13 cellular contexts compared by ENCODE assay signal in the genomic region with DNA sequence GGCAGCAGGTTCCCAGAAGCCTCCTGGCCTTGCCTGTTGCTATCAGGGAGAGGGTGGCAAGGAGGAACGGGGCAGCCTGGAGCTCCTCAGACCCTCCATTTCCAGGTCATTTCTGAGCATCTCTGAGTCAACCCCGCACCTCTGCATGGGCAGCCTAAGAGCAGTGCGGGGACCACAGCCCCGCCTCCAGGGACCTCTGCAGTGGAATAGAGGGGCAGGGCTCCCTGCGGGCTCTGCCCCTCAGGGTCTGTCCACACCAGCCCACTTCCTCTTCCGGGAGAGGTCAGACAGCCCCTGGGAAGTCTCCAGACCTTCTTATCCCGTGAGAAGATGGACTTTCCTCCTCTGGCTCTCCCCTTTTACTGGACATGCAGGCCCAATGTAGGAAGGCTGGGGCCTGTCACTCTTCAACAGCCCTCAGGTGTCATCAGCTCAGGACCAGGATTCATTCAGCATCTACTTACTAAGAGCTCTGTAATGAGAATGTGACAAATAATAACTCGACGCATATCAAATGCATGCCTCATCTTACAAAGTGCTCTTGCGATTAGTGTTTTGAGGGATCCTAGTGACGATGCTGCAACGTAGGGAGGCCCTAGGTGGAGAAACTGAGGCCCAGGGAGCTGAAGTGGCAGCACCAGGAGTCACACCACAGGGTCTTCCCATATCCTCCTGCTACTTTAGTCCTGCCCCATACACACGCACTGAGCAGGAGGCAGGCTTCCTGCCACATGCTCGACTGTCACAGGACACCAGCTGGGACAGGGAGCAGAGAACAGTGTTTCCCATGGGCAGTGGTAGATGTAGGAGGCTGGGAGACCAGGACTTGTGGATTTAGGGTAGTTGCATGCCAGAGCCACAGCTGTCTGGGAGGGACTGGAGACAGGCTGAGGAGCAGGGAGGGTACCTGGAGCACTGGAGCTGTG. TPM values are rescaled to one million over a fixed set of nuclear protein-coding genes. Genes with fewer than 3 reads are reported as not detected.
A peak's percentile ranks its signal among the peaks of the same experiment; 100 is the strongest.
DNase-seq lines count a peak whose midpoint lies in the region; ATAC-seq and TF ChIP-seq lines count a peak whose summit lies in the region.
"Had no signal": no experiment of that assay in that cellular context is flagged by ENCODE, and none has a peak within 500 bp of the region (broad histone marks: within the 10 kb centered on the region; RNA-seq: fewer than 3 reads in every experiment).

No MANE protein-coding gene starts in this region.

- 80% methylated on average over 13 of the region's 14 CpGs for WGBS in mammary epithelial cell (ENCODE audit: low coverage, missing lambda C conversion rate)

- H2AFZ ChIP-seq in mammary epithelial cell (ENCODE audit: low read depth, low read length), result peak overlapping the region; percentile 35

- no peak for TF ChIP-seq CTCF in mammary epithelial cell (conservative IDR thresholded peaks at IDR 0.05 in 1 of 2, IDR thresholded peaks at IDR 0.05 in 1 of 2; ENCODE audit: extremely low read depth in 1 of 2, insufficient read depth in 1 of 2, low read depth in 1 of 2, low read length in 2 of 2)
- TF ChIP-seq CTCF in tibial artery (IDR thresholded peaks at IDR 0.05), result no peak

- ATAC-seq in HG02840 (IDR thresholded peaks at IDR 0.05; ENCODE audit: low FRiP score, unreplicated experiment) (no peak), HG02759 (IDR thresholded peaks at IDR 0.05; ENCODE audit: unreplicated experiment) (no peak)

- H3K4me1 ChIP-seq in mammary epithelial cell (ENCODE audit: insufficient read depth, low read length) (peaks cover 5% of the 10 kb centered on the region), tibial artery (peaks cover 0 to 14% (median 8%) of the 10 kb centered on the region in 4 donors)

- H3K4me3 ChIP-seq in mammary epithelial cell (replicated peaks in 1 of 3; ENCODE audit: insufficient read depth in 1 of 3, low read depth in 2 of 3, low read length in 3 of 3) (no peak overlapping the region), tibial artery (no peak overlapping the region)

- H3K9ac ChIP-seq in mammary epithelial cell (ENCODE audit: insufficient read depth, low read length), result no peak overlapping the region

- no peaks in the 10 kb centered on the region for H3K27me3 ChIP-seq in mammary epithelial cell (ENCODE audit: insufficient read depth, low read length)
- no peaks in the 10 kb centered on the region for H3K27me3 ChIP-seq in tibial artery

- H3K36me3 ChIP-seq in mammary epithelial cell (ENCODE audit: insufficient read depth, low read length) (no peaks in the 10 kb centered on the region), tibial artery (no peaks in the 10 kb centered on the region)

- H3K4me2 ChIP-seq in mammary epithelial cell (ENCODE audit: insufficient read depth, low read depth, low read length), result no peak overlapping the region

- DNase-seq in DMS 273 (lab: John Stamatoyannopoulos, UW; ENCODE audit: unreplicated experiment), result peak; percentile 50
- DNase-seq in DMS 273 treated with DMSO at 0.1 percent for 48 hours (lab: John Stamatoyannopoulos, UW), result no peak
- DNase-seq in mammary epithelial cell, result no peak
- DNase-seq in medulla oblongata (ENCODE audit: extremely low spot score), result peak; percentile 68
- no peak for DNase-seq in tibial artery
- no peak for DNase-seq in activated CD8-positive, alpha-beta memory T cell treated with anti-CD3 and anti-CD28 coated beads, Interleukin-2, amount 50 U/mL, for 4 hours
- DNase-seq: 8988T; activated CD4-positive, alpha-beta T cell treated with anti-CD3 and anti-CD28 coated beads, Interleukin-2, amount 50 U/mL, for 1 hour; NCI-H2081; stimulated activated CD4-positive, alpha-beta T cell treated with anti-CD3 and anti-CD28 coated beads, Interleukin-15, amount 100 ng/mL, for 24 hours; stimulated activated naive CD4-positive, alpha-beta T cell treated with Interleukin-2 at 50 U/mL for 16 hours had no signal

- H3K27ac ChIP-seq in mammary epithelial cell (ENCODE audit: insufficient read depth, low read depth, low read length), result no peak overlapping the region
- H3K27ac ChIP-seq in tibial artery, result peak overlapping the region; percentile 72 to 75

- no peaks in the 10 kb centered on the region for H3K9me3 ChIP-seq in mammary epithelial cell (replicated peaks; ENCODE audit: insufficient read depth, low read length)
- no peaks in the 10 kb centered on the region for H3K9me3 ChIP-seq in tibial artery

- in situ Hi-C loops in mammary epithelial cell (cut with MboI; ENCODE audit: low sequenced_read_pairs in 2 of 2), result no loop called here

- H3K79me2 ChIP-seq in mammary epithelial cell (ENCODE audit: insufficient read depth, low read length), result no peaks in the 10 kb centered on the region

- dilution Hi-C loops in mammary epithelial cell (cut with HindIII; ENCODE audit: low sequenced_read_pairs), result no loop called here

- CTCF ChIA-PET in mammary epithelial cell (lab: Charles Lee; ENCODE audit: low non-redundant PET), result no interaction called here

- no peaks in the 10 kb centered on the region for H4K20me1 ChIP-seq in mammary epithelial cell (ENCODE audit: insufficient read depth, low read length)

- no TSS peak for BruUV-seq in mammary epithelial cell (replicated peaks; lab: Mats Ljungman, UMichigan)

- intact Hi-C loops in mammary epithelial cell (cut with micrococcal nuclease) (no loop called here), tibial artery (cut with DNase I; ENCODE audit: low total_unique reads) (no loop called here)

RNA-seq across cellular contexts. Expression of a gene that starts 28.0 kb away (rescaled TPM):
- total RNA-seq in mammary epithelial cell, result under 1 TPM in 1 of 2 donors, not detected in 1; 0.78 TPM
- 0.06 TPM for polyA plus RNA-seq in mammary epithelial cell
- polyA minus RNA-seq in mammary epithelial cell, result not detected

RNA-seq across cellular contexts. Expression of a gene that starts 36.4 kb away (rescaled TPM):
- 100 to 1,000 TPM; 140 to 186 TPM for total RNA-seq in mammary epithelial cell
- polyA plus RNA-seq in mammary epithelial cell, result 342 TPM
- polyA minus RNA-seq in mammary epithelial cell, result 129 TPM

Comparison
In these comparisons a context has a peak if more than half of its experiments do, and no peak if none do; other contexts are left out.
1. DNase-seq: peak in DMS 273 (single experiment) and medulla oblongata (single experiment); none in DMS 273 treated with DMSO at 0.1 percent for 48 hours (single experiment), mammary epithelial cell (single experiment), tibial artery (0 of 2) and activated CD8-positive, alpha-beta memory T cell treated with anti-CD3 and anti-CD28 coated beads, Interleukin-2, amount 50 U/mL, for 4 hours (single experiment).